In the genomic region with DNA sequence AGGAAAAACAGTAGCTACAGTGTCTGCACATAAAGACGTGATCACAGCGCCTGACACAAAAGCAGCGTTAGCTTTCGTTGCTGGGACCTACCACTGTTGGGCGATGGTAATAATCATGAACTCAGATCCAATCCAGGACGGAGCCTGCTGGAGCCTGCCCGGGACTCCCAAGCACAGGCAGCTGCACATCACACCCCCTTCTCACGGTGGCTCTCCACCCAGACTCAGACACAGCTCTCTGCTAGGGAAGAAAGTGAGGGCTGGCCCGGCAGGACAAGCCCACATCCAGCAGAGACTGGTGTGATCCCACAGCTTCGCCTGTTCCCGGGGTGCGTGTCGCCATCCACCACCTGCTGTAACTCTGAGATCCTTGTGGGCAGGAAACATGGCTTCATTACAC, we compare ENCODE assay signal across 13 cellular contexts. TPM values are rescaled to one million over a fixed set of nuclear protein-coding genes. Genes with fewer than 3 reads are reported as not detected.
DNase-seq lines count a peak whose midpoint lies in the region; ATAC-seq, FAIRE-seq and TF ChIP-seq lines count a peak whose summit lies in the region.
"Had no signal": no experiment of that assay in that cellular context is flagged by ENCODE, and none has a peak within 500 bp of the region (broad histone marks: within the 10 kb centered on the region; RNA-seq: fewer than 3 reads in every experiment).

No MANE protein-coding gene starts in this region.

- H3K27ac ChIP-seq in mesendoderm (ENCODE audit: low read depth, low read length), result no peak overlapping the region

- H3K27me3 Mint-ChIP-seq in stimulated activated naive CD8-positive, alpha-beta T cell treated with anti-CD3 and anti-CD28 coated beads, Interleukin-15, Interleukin-2, amounts not matched to agents 100 ng/mL and 50 ng/mL, for 24 hours, result no peaks in the 10 kb centered on the region
- no peaks in the 10 kb centered on the region for H3K27me3 Mint-ChIP-seq in chondrocyte (ENCODE audit: low read depth)

- peaks cover 4% of the 10 kb centered on the region for H3K9me3 Mint-ChIP-seq in stimulated activated naive CD8-positive, alpha-beta T cell treated with anti-CD3 and anti-CD28 coated beads, Interleukin-15, Interleukin-2, amounts not matched to agents 100 ng/mL and 50 ng/mL, for 24 hours
- H3K9me3 Mint-ChIP-seq in chondrocyte (ENCODE audit: low read depth), result no peaks in the 10 kb centered on the region

- no CpG with 5 or more reads among the region's 13 CpGs for WGBS in mesendoderm (ENCODE audit: extremely low coverage, insufficient coverage, low lambda C conversion rate)

- H3K4me3 ChIP-seq in mesendoderm (ENCODE audit: low read length), result no peak overlapping the region

- H3K4me3 Mint-ChIP-seq in stimulated activated naive CD8-positive, alpha-beta T cell treated with anti-CD3 and anti-CD28 coated beads, Interleukin-15, Interleukin-2, amounts not matched to agents 100 ng/mL and 50 ng/mL, for 24 hours, result peak overlapping the region; percentile 47
- no peak overlapping the region for H3K4me3 Mint-ChIP-seq in chondrocyte (ENCODE audit: unreplicated experiment)

- H2AK5ac ChIP-seq in mesendoderm (ENCODE audit: low read length), result no peak overlapping the region

- no peak overlapping the region for H2BK5ac ChIP-seq in mesendoderm (ENCODE audit: low read length)

- H3K4ac ChIP-seq in mesendoderm (ENCODE audit: low read depth, low read length), result no peak overlapping the region

- H3K4me1 Mint-ChIP-seq in stimulated activated naive CD8-positive, alpha-beta T cell treated with anti-CD3 and anti-CD28 coated beads, Interleukin-15, Interleukin-2, amounts not matched to agents 100 ng/mL and 50 ng/mL, for 24 hours (ENCODE audit: low read depth), result peaks cover 49% of the 10 kb centered on the region
- peaks cover 23% of the 10 kb centered on the region for H3K4me1 Mint-ChIP-seq in chondrocyte (ENCODE audit: low read depth)

- no peak overlapping the region for H4K5ac ChIP-seq in mesendoderm (ENCODE audit: low read length)

- H3K4me2 ChIP-seq in mesendoderm (ENCODE audit: low read length), result no peak overlapping the region

- no peaks in the 10 kb centered on the region for H3K36me3 ChIP-seq in mesendoderm (ENCODE audit: control insufficient read depth, insufficient read depth, low read length)

- peaks cover 25% of the 10 kb centered on the region for H3K36me3 Mint-ChIP-seq in stimulated activated naive CD8-positive, alpha-beta T cell treated with anti-CD3 and anti-CD28 coated beads, Interleukin-15, Interleukin-2, amounts not matched to agents 100 ng/mL and 50 ng/mL, for 24 hours (ENCODE audit: low read depth)
- H3K36me3 Mint-ChIP-seq in chondrocyte (ENCODE audit: low read depth), result peaks cover 7% of the 10 kb centered on the region

- peak overlapping the region; percentile 88 for H3K27ac Mint-ChIP-seq in stimulated activated naive CD8-positive, alpha-beta T cell treated with anti-CD3 and anti-CD28 coated beads, Interleukin-15, Interleukin-2, amounts not matched to agents 100 ng/mL and 50 ng/mL, for 24 hours
- H3K27ac Mint-ChIP-seq in chondrocyte (ENCODE audit: unreplicated experiment), result no peak overlapping the region

- no peaks in the 10 kb centered on the region for H3K27me3 ChIP-seq in mesendoderm (ENCODE audit: insufficient read depth, low read length, poor library complexity)

- H2BK120ac ChIP-seq in mesendoderm (ENCODE audit: low read depth, low read length), result no peak overlapping the region

- no peaks in the 10 kb centered on the region for H3K79me1 ChIP-seq in mesendoderm (ENCODE audit: low read length)

- H2BK15ac ChIP-seq in mesendoderm (replicated peaks; ENCODE audit: low read depth), result no peak overlapping the region

- no peak overlapping the region for H3K23ac ChIP-seq in mesendoderm (ENCODE audit: low read length)

- H4K8ac ChIP-seq in mesendoderm (ENCODE audit: low read depth, low read length), result no peak overlapping the region

- TF ChIP-seq CTCF in chondrocyte (IDR thresholded peaks at IDR 0.05), result no peak

- ATAC-seq in stimulated activated naive CD8-positive, alpha-beta T cell treated with anti-CD3 and anti-CD28 coated beads, Interleukin-15, Interleukin-2, amounts not matched to agents 100 U/mL and 50 U/mL, for 24 hours, result no peak
- ATAC-seq in HG03520 (IDR thresholded peaks at IDR 0.05; ENCODE audit: unreplicated experiment), result no peak
- ATAC-seq: HepG2, left colon had no signal

- H3K9ac ChIP-seq in mesendoderm (ENCODE audit: low read length), result peak overlapping the region; percentile 13

- H3K4me1 ChIP-seq in mesendoderm (ENCODE audit: control insufficient read depth, low read depth, low read length), result peaks cover 11% of the 10 kb centered on the region

- no peak for DNase-seq in stimulated activated naive CD8-positive, alpha-beta T cell treated with anti-CD3 and anti-CD28 coated beads, Interleukin-15, Interleukin-2, amounts not matched to agents 100 U/mL and 50 U/mL, for 24 hours
- DNase-seq in chondrocyte (ENCODE audit: low spot score) (peak; percentile 59), mesendoderm (no peak), HTR-8/SVneo (ENCODE audit: insufficient read length, low spot score) (no peak), NCI-H1436 treated with DMSO at 0.1 percent for 48 hours (lab: John Stamatoyannopoulos, UW) (no peak), NCI-H1417 treated with DMSO at 0.1 percent for 48 hours (lab: John Stamatoyannopoulos, UW) (no peak)
- DNase-seq: activated CD4-positive, alpha-beta T cell treated with anti-CD3 and anti-CD28 coated beads, Interleukin-2, amount 50 U/mL, for 4 hours; stimulated activated CD4-positive, alpha-beta T cell treated with anti-CD3 and anti-CD28 coated beads, Interleukin-15, amount 100 ng/mL, for 24 hours had no signal

- H3K79me2 ChIP-seq in mesendoderm (ENCODE audit: control insufficient read depth, insufficient read depth, low read length), result no peaks in the 10 kb centered on the region

- no peak for FAIRE-seq in HTR-8/SVneo (lab: Jason Lieb, UNC)
- FAIRE-seq: frontal cortex, HepG2 had no signal

- peak overlapping the region; percentile 68 for H3K56ac ChIP-seq in mesendoderm (ENCODE audit: low read length)

- H3K18ac ChIP-seq in mesendoderm (ENCODE audit: low read length), result no peak overlapping the region

RNA-seq across cellular contexts. Expression of gene FOXN3, which starts 49.9 kb away (rescaled TPM):
- 129 to 161 TPM (median 155 TPM) in 3 replicates for total RNA-seq in chondrocyte
- polyA plus RNA-seq in mesendoderm (2013, experiment 1 of 2), result 45.2 TPM
- 47.9 TPM for polyA plus RNA-seq in mesendoderm (2013, experiment 2 of 2)
